Comparison of ENCODE assay signal across 1 cellular context in genomic region chr18:79955302-79956075, GRCh38.
TF ChIP-seq lines count a peak whose summit lies in the region.

No MANE protein-coding gene starts in this region.

TF ChIP-seq in GM12878, 131 proteins besides CTCF, POLR2A, EP300 and RAD21:
- no peak for TF ChIP-seq IKZF1 (conservative IDR thresholded peaks at IDR 0.05)
- TF ChIP-seq RAD51 (IDR thresholded peaks at IDR 0.05), result no peak
- TF ChIP-seq SREBF1 (IDR thresholded peaks at IDR 0.05; ENCODE audit: low read length), result no peak
- TF ChIP-seq JUNB (IDR thresholded peaks at IDR 0.05), result peak; percentile 28; the same call in 1 of the 2 replicates
- TF ChIP-seq ASH2L (IDR thresholded peaks at IDR 0.05; ENCODE audit: borderline replicate concordance, low read depth), result no peak
- TF ChIP-seq BHLHE40 (IDR thresholded peaks at IDR 0.05; ENCODE audit: borderline replicate concordance in 1 of 2, low read depth in 2 of 2, low read length in 1 of 2), result no peak
- TF ChIP-seq, protein P1, sequence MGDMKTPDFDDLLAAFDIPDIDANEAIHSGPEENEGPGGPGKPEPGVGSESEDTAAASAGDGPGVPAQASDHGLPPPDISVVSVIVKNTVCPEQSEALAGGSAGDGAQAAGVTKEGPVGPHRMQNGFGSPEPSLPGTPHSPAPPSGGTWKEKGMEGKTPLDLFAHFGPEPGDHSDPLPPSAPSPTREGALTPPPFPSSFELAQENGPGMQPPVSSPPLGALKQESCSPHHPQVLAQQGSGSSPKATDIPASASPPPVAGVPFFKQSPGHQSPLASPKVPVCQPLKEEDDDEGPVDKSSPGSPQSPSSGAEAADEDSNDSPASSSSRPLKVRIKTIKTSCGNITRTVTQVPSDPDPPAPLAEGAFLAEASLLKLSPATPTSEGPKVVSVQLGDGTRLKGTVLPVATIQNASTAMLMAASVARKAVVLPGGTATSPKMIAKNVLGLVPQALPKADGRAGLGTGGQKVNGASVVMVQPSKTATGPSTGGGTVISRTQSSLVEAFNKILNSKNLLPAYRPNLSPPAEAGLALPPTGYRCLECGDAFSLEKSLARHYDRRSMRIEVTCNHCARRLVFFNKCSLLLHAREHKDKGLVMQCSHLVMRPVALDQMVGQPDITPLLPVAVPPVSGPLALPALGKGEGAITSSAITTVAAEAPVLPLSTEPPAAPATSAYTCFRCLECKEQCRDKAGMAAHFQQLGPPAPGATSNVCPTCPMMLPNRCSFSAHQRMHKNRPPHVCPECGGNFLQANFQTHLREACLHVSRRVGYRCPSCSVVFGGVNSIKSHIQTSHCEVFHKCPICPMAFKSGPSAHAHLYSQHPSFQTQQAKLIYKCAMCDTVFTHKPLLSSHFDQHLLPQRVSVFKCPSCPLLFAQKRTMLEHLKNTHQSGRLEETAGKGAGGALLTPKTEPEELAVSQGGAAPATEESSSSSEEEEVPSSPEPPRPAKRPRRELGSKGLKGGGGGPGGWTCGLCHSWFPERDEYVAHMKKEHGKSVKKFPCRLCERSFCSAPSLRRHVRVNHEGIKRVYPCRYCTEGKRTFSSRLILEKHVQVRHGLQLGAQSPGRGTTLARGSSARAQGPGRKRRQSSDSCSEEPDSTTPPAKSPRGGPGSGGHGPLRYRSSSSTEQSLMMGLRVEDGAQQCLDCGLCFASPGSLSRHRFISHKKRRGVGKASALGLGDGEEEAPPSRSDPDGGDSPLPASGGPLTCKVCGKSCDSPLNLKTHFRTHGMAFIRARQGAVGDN (IDR thresholded peaks at IDR 0.05), result no peak
- TF ChIP-seq TCF3 (IDR thresholded peaks at IDR 0.05; ENCODE audit: borderline replicate concordance, insufficient read depth, low read depth, low read length), result no peak
- TF ChIP-seq, protein P2, sequence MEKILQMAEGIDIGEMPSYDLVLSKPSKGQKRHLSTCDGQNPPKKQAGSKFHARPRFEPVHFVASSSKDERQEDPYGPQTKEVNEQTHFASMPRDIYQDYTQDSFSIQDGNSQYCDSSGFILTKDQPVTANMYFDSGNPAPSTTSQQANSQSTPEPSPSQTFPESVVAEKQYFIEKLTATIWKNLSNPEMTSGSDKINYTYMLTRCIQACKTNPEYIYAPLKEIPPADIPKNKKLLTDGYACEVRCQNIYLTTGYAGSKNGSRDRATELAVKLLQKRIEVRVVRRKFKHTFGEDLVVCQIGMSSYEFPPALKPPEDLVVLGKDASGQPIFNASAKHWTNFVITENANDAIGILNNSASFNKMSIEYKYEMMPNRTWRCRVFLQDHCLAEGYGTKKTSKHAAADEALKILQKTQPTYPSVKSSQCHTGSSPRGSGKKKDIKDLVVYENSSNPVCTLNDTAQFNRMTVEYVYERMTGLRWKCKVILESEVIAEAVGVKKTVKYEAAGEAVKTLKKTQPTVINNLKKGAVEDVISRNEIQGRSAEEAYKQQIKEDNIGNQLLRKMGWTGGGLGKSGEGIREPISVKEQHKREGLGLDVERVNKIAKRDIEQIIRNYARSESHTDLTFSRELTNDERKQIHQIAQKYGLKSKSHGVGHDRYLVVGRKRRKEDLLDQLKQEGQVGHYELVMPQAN (conservative IDR thresholded peaks at IDR 0.05), result no peak
- TF ChIP-seq EGR1 (IDR thresholded peaks at IDR 0.05; ENCODE audit: borderline replicate concordance in 1 of 2, low read depth in 2 of 2, low read length in 2 of 2), result 0 out of 3 replicates have a peak, but pooled peaks of 1 of the 2 experiments have one; percentile 31
- TF ChIP-seq ESRRA (IDR thresholded peaks at IDR 0.05; ENCODE audit: low read length), result no peak
